ENCODE assay signal across 12 cellular contexts in the genomic region with DNA sequence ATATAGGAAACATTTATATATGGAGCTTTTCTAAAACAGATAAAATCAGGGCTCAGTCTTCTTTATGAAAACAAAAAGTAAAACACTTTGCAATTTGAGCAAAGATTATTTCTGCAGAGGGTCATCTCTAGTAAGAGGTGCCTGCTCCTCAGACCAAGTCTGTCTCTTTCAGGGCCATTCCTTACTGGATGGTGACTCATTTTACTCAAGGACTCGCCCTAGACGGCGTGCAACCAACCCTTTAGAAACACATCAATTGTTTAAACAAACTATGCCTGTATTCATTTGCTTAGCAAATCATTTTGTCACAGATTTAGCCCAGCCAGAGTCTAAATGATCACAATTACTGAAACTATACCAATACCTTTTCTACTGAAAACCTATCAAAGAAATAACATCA.
A peak's percentile ranks its signal among the peaks of the same experiment; 100 is the strongest.
DNase-seq lines count a peak whose midpoint lies in the region; ATAC-seq and TF ChIP-seq lines count a peak whose summit lies in the region.
"Had no signal": no experiment of that assay in that cellular context is flagged by ENCODE, and none has a peak within 500 bp of the region (broad histone marks: within the 10 kb centered on the region; RNA-seq: fewer than 3 reads in every experiment).

No MANE protein-coding gene starts in this region.

- no peak overlapping the region for H3K27ac Mint-ChIP-seq in neural progenitor cell

- H3K4me3 ChIP-seq in neural progenitor cell (no peak overlapping the region), SJCRH30 (no peak overlapping the region)

- H3K9me3 ChIP-seq in neural progenitor cell (ENCODE audit: low read depth) (no peaks in the 10 kb centered on the region), SJCRH30 (replicated peaks) (no peaks in the 10 kb centered on the region)
- H3K9me3 ChIP-seq: neutrophil had no signal

- no peaks in the 10 kb centered on the region for H4K20me1 ChIP-seq in neural progenitor cell (ENCODE audit: low read depth)

- DNase-seq in AG08395 (ENCODE audit: low spot score) (peak; percentile 13), DMS53 treated with DMSO at 0.1 percent for 48 hours (lab: John Stamatoyannopoulos, UW; ENCODE audit: unreplicated experiment) (peak; percentile 33), SK-MEL-5 (ENCODE audit: low read depth, low spot score) (peak; percentile 3), fibroblast of peridontal ligament (ENCODE audit: extremely low read depth) (peak; percentile 72), neural progenitor cell (ENCODE audit: low spot score) (no peak), NCI-H1105 treated with DMSO at 0.1 percent for 48 hours (lab: John Stamatoyannopoulos, UW) (no peak), SJCRH30 (no peak)
- DNase-seq: cerebellar nuclear complex, DMS153, trophoblast cell had no signal

- no peak overlapping the region for H3K9ac ChIP-seq in neural progenitor cell

- H3K27ac ChIP-seq in neural progenitor cell (no peak overlapping the region), SJCRH30 (no peak overlapping the region)
- H3K27ac ChIP-seq: neutrophil had no signal

- no peaks in the 10 kb centered on the region for H3K9me3 Mint-ChIP-seq in neural progenitor cell

- no peaks in the 10 kb centered on the region for H3K36me3 ChIP-seq in neural progenitor cell
- no peaks in the 10 kb centered on the region for H3K36me3 ChIP-seq in SJCRH30
- H3K36me3 ChIP-seq: neutrophil had no signal

- H3F3A ChIP-seq in neural progenitor cell (ENCODE audit: low read depth), result no peaks in the 10 kb centered on the region

- peaks cover 3% of the 10 kb centered on the region for H3K27me3 Mint-ChIP-seq in neural progenitor cell (ENCODE audit: insufficient read depth, low read depth)

- peaks cover 6% of the 10 kb centered on the region for H3K4me1 Mint-ChIP-seq in neural progenitor cell

- no peak for TF ChIP-seq CTCF in neural progenitor cell (IDR thresholded peaks at IDR 0.05)

- H3K79me2 ChIP-seq in neural progenitor cell (ENCODE audit: low read depth), result no peaks in the 10 kb centered on the region

- H3K4me3 Mint-ChIP-seq in neural progenitor cell, result no peak overlapping the region

- H3K4me1 ChIP-seq in neural progenitor cell (peaks cover 7% of the 10 kb centered on the region), SJCRH30 (peaks cover 7% of the 10 kb centered on the region; the same call in 1 of the 2 replicates)

- H3K27me3 ChIP-seq in neural progenitor cell (no peaks in the 10 kb centered on the region), SJCRH30 (no peaks in the 10 kb centered on the region)
- H3K27me3 ChIP-seq: neutrophil had no signal

- in situ Hi-C loops in SK-MEL-5 (cut with HindIII; ENCODE audit: low pct_unique_long_range_greater_than_20kb, low sequenced_read_pairs), result no loop called here

- no peaks in the 10 kb centered on the region for H3K36me3 Mint-ChIP-seq in neural progenitor cell

- no peak for ATAC-seq in GM21515 (IDR thresholded peaks at IDR 0.05; ENCODE audit: unreplicated experiment)

- H3K4me2 ChIP-seq in neural progenitor cell, result no peak overlapping the region

- no peak overlapping the region for H2AFZ ChIP-seq in neural progenitor cell (replicated peaks)

Comparison
In these comparisons a context has a peak if more than half of its experiments do, and no peak if none do; other contexts are left out.
1. DNase-seq: peak in AG08395 (single experiment), DMS53 treated with DMSO at 0.1 percent for 48 hours (single experiment), SK-MEL-5 (single experiment) and fibroblast of peridontal ligament (single experiment); none in neural progenitor cell (single experiment), NCI-H1105 treated with DMSO at 0.1 percent for 48 hours (single experiment) and SJCRH30 (0 of 2).